In the genomic region with DNA sequence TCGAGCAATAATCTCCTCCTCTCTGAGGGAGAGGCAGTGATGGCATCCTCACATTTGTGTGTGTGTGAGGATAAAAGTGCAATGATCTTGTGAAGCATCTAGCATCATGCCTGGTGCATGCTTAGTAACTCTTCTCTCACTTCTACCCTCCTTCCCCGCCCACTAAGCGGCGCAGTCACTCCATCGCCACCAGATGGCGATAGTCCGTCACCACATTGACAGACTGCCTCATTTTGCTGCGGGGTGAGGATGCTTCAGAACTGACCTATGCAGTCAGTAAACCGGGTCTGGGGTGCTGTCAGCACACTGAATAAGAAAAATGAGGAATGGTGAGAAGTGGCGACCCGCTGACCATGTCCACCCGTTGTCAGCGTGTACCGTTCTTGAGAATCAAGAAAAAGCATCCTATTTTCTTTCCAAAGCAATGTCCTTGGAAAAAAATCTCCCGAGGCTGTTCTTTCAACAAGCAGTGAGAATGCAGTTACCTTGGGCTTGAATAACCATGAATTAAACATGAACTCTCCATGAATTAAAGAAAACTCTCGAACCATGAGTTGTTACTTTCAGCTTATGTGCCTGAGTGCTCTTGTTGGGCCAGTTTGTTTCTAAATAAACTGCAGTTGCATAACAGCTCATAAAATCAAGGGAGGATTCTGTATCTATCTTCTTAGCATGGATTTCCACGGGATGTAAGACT, we compare ENCODE assay signal across 8 cellular contexts. TPM values are rescaled to one million over a fixed set of nuclear protein-coding genes. Genes with fewer than 3 reads are reported as not detected.
DNase-seq lines count a peak whose midpoint lies in the region; ATAC-seq and TF ChIP-seq lines count a peak whose summit lies in the region.

No MANE protein-coding gene starts in this region.

- H3K27me3 ChIP-seq in SJCRH30 (no peaks in the 10 kb centered on the region), osteoblast (ENCODE audit: insufficient read depth, low read length) (peaks cover 6% of the 10 kb centered on the region), thoracic aorta (replicated peaks; ENCODE audit: insufficient read depth) (no peaks in the 10 kb centered on the region)

- TF ChIP-seq CTCF in osteoblast (IDR thresholded peaks at IDR 0.05; ENCODE audit: extremely low read depth, low read depth, low read length) (peak; percentile 99), thoracic aorta (IDR thresholded peaks at IDR 0.05) (peak; percentile 90)

- H4K20me1 ChIP-seq in osteoblast (ENCODE audit: insufficient read depth, low read length), result no peaks in the 10 kb centered on the region

- DNase-seq in G401 (ENCODE audit: low spot score), result peak; percentile 89
- peak; percentile 70 for DNase-seq in H4 (ENCODE audit: low spot score)
- peak; percentile 66 for DNase-seq in LoVo (ENCODE audit: low spot score)
- DNase-seq in SJCRH30, result peak; percentile 69 to 90
- DNase-seq in activated gamma-delta T cell treated with Interleukin-2 at 50 U/mL for 16 hours, result peak; percentile 68
- DNase-seq in foreskin melanocyte, result peak; percentile 61
- DNase-seq in osteoblast (ENCODE audit: insufficient read length, low spot score, missing footprints), result peak; percentile 94
- DNase-seq in thoracic aorta (ENCODE audit: low spot score), result peak; percentile 31

- H3K36me3 ChIP-seq in SJCRH30 (no peaks in the 10 kb centered on the region), osteoblast (ENCODE audit: insufficient read depth, low read length) (no peaks in the 10 kb centered on the region), thoracic aorta (no peaks in the 10 kb centered on the region)

- peaks cover 4% of the 10 kb centered on the region; the same call in 1 of the 2 replicates for H3K4me1 ChIP-seq in SJCRH30
- peaks cover 10% of the 10 kb centered on the region for H3K4me1 ChIP-seq in osteoblast (ENCODE audit: insufficient read depth, low read length)
- H3K4me1 ChIP-seq in thoracic aorta (ENCODE audit: control insufficient read depth in 1 of 2, low read depth in 2 of 2), result peaks cover 3 to 9% of the 10 kb centered on the region in 2 donors

- H3K4me3 ChIP-seq in SJCRH30 (no peak overlapping the region), osteoblast (ENCODE audit: insufficient read depth, low read length) (no peak overlapping the region), thoracic aorta (no peak overlapping the region)

- peak; percentile 79 for ATAC-seq in thoracic aorta (ENCODE audit: insufficient number of reproducible peaks, low FRiP score, low read depth)

- no peaks in the 10 kb centered on the region for H3K79me2 ChIP-seq in osteoblast (ENCODE audit: insufficient read depth, low read length)

- H3K27ac ChIP-seq in SJCRH30, result no peak overlapping the region
- H3K27ac ChIP-seq in osteoblast (ENCODE audit: low read depth, low read length), result no peak overlapping the region
- H3K27ac ChIP-seq in thoracic aorta, result no peak overlapping the region

- in situ Hi-C loops in G401 (cut with HindIII; ENCODE audit: low sequenced_read_pairs), result no loop called here

- H2AFZ ChIP-seq in osteoblast (ENCODE audit: low read length), result no peak overlapping the region

- peak overlapping the region; percentile 50 for H3K4me2 ChIP-seq in osteoblast (ENCODE audit: insufficient read depth, low read length)

- no peaks in the 10 kb centered on the region for H3K9me3 ChIP-seq in SJCRH30 (replicated peaks)
- H3K9me3 ChIP-seq in osteoblast (ENCODE audit: low read depth, low read length), result no peaks in the 10 kb centered on the region
- H3K9me3 ChIP-seq in thoracic aorta, result no peaks in the 10 kb centered on the region

RNA-seq across cellular contexts. Expression of a gene that starts 37.3 kb away (rescaled TPM):
- total RNA-seq in G401 (2014; rRNA removed; shearing (Covaris generic)), result 52.6 and 58.4 TPM in 2 replicates
- 16.1 and 17.2 TPM in 2 replicates for total RNA-seq in H4 (2014; rRNA removed; shearing (Covaris generic))
- 32.6 and 34.6 TPM in 2 replicates for total RNA-seq in SJCRH30 (2014; rRNA removed; shearing (Covaris generic))
- total RNA-seq in osteoblast, result 7.4 and 8.0 TPM in 2 replicates
- 1 to 10 TPM; 4.2 to 8.9 TPM for total RNA-seq in thoracic aorta

Comparison
In these comparisons a context has a peak if more than half of its experiments do, and no peak if none do; other contexts are left out.
1. DNase-seq: peak in every context shown above with its lines; median percentile 94 in osteoblast; 89 in G401; 80 in SJCRH30; 70 in H4; 68 in activated gamma-delta T cell treated with Interleukin-2 at 50 U/mL for 16 hours; 66 in LoVo; 61 in foreskin melanocyte; 31 in thoracic aorta.